1 cellular context compared by ENCODE assay signal in the genomic region with DNA sequence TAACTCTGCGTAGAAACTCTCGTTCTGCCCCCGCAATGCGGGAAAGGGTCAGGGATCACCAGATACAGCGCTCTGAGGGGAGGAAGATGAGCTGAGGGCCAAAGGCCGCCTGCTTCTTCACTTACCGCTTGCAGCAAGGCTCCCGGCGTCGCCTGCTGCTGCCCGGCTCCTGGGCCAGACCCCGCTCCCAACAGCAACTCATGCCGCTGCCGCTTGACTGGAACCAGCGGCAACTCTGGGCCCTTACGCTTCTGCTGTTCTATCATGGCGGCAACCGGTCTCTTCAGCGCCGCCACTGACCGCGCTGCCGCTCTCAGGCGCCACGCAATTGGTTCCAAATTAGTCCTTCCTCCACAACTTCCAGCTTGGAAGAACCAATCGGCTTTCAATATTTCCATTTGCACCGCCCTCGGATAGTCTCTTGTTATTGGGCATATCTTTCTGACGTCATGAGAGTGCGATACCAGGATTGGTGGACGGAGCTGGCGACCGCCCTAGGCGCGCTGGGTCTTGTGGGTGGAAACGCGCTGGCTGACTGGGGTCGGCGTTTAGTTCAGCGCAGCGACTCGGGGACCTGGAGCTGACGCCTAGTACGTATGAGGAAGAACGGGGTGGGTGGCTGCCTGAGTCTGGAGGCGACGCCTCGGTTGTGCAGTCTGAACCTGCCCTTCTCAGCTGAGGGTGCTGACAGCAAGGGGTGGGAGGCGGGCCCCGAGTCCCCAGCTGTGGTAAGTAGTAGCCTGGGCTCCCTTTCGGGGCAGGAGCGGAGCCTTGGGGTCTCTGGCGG.
TF ChIP-seq lines count a peak whose summit lies in the region.

A gene (minus strand): TSS at position 303 of the 787 bp plus-strand sequence. CDS start 37 bp downstream, at position 266.
A gene with protein sequence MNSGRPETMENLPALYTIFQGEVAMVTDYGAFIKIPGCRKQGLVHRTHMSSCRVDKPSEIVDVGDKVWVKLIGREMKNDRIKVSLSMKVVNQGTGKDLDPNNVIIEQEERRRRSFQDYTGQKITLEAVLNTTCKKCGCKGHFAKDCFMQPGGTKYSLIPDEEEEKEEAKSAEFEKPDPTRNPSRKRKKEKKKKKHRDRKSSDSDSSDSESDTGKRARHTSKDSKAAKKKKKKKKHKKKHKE (plus strand): TSS at position 547 of the 787 bp plus-strand sequence. CDS start 13,067 bp downstream, outside the sequence.

TF ChIP-seq in K562, 482 proteins besides CTCF, POLR2A, EP300 and RAD21 (continued from another document and continues in another):
- TF ChIP-seq RBM25 (IDR thresholded peaks at IDR 0.05; ENCODE audit: low read depth, low read length, severe bottlenecking) (peak; percentile 92), DDX20 (tag; IDR thresholded peaks at IDR 0.05; ENCODE audit: low read depth) (no peak), RUNX1 (IDR thresholded peaks at IDR 0.05; ENCODE audit: low read depth) (0 out of 2 replicates have a peak, but pooled peaks have one; percentile 14), ZNF586 (CRISPR knock-in tag; conservative IDR thresholded peaks at IDR 0.05) (no peak), NEUROD1 (IDR thresholded peaks at IDR 0.05; ENCODE audit: borderline replicate concordance, low read depth, low read length, partially characterized antibody) (peak; percentile 87), DIDO1 (tag; IDR thresholded peaks at IDR 0.05; ENCODE audit: low read depth) (peak; percentile 34; the same call in 1 of the 2 replicates), MTA2 (IDR thresholded peaks at IDR 0.05; ENCODE audit: low read depth) (no peak), GABPB2 (CRISPR knock-in tag; conservative IDR thresholded peaks at IDR 0.05) (0 out of 2 replicates have a peak, but pooled peaks have one; percentile 31), SRF (CRISPR knock-in tag; IDR thresholded peaks at IDR 0.05) (peak in 1 of 2 experiments; percentile 80; a peak in 1 of 4 replicates), CBX2 (IDR thresholded peaks at IDR 0.05; ENCODE audit: insufficient read depth, low read length, poor library complexity, severe bottlenecking) (no peak), ZNF445 (CRISPR knock-in tag; IDR thresholded peaks at IDR 0.05; ENCODE audit: low read depth) (no peak), ZNF57 (CRISPR knock-in tag; IDR thresholded peaks at IDR 0.05) (no peak), TRIM28 (IDR thresholded peaks at IDR 0.05) (no peak), MTA3 (IDR thresholded peaks at IDR 0.05; ENCODE audit: borderline replicate concordance) (peak; percentile 65; the same call in 1 of the 2 replicates), ZFP1 (CRISPR knock-in tag; IDR thresholded peaks at IDR 0.05) (no peak), MCM2 (IDR thresholded peaks at IDR 0.05; ENCODE audit: low read depth) (no peak), HMGN3 (IDR thresholded peaks at IDR 0.05; ENCODE audit: borderline replicate concordance, extremely low read depth, insufficient read length, low read depth, low read length) (peak; percentile 69), RBM39 (optimal IDR thresholded peaks at IDR 0.05; ENCODE audit: low read depth, low read length) (no peak), ZNF561 (CRISPR knock-in tag; conservative IDR thresholded peaks at IDR 0.05) (no peak), ZNF644 (tag; IDR thresholded peaks at IDR 0.05; ENCODE audit: low read depth) (no peak), ZNF79 (CRISPR knock-in tag; IDR thresholded peaks at IDR 0.05; ENCODE audit: low read depth) (no peak), SIX5 (IDR thresholded peaks at IDR 0.05; ENCODE audit: borderline replicate concordance in 1 of 2, insufficient read depth in 1 of 2, low read depth in 1 of 2, low read length in 2 of 2) (no peak), HDAC6 (IDR thresholded peaks at IDR 0.05; ENCODE audit: low read depth, low read length) (no peak), SP2 (IDR thresholded peaks at IDR 0.05; ENCODE audit: extremely low read depth, low read depth, low read length, poor library complexity, severe bottlenecking) (peak; percentile 57), ZNF408 (CRISPR knock-in tag; IDR thresholded peaks at IDR 0.05; ENCODE audit: low read depth) (no peak), SAFB (IDR thresholded peaks at IDR 0.05; ENCODE audit: borderline replicate concordance, low read depth, low read length) (no peak), MYC (IDR thresholded peaks at IDR 0.05; ENCODE audit: low read depth, low read length) (peak; percentile 93), MYC (CRISPR knock-in tag; IDR thresholded peaks at IDR 0.05; ENCODE audit: borderline replicate concordance, low read depth) (peak; percentile 66)
- TF ChIP-seq, protein P1, sequence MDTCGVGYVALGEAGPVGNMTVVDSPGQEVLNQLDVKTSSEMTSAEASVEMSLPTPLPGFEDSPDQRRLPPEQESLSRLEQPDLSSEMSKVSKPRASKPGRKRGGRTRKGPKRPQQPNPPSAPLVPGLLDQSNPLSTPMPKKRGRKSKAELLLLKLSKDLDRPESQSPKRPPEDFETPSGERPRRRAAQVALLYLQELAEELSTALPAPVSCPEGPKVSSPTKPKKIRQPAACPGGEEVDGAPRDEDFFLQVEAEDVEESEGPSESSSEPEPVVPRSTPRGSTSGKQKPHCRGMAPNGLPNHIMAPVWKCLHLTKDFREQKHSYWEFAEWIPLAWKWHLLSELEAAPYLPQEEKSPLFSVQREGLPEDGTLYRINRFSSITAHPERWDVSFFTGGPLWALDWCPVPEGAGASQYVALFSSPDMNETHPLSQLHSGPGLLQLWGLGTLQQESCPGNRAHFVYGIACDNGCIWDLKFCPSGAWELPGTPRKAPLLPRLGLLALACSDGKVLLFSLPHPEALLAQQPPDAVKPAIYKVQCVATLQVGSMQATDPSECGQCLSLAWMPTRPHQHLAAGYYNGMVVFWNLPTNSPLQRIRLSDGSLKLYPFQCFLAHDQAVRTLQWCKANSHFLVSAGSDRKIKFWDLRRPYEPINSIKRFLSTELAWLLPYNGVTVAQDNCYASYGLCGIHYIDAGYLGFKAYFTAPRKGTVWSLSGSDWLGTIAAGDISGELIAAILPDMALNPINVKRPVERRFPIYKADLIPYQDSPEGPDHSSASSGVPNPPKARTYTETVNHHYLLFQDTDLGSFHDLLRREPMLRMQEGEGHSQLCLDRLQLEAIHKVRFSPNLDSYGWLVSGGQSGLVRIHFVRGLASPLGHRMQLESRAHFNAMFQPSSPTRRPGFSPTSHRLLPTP (IDR thresholded peaks at IDR 0.05; ENCODE audit: borderline replicate concordance, extremely low read depth, insufficient read length): no peak
- TF ChIP-seq, protein P2, sequence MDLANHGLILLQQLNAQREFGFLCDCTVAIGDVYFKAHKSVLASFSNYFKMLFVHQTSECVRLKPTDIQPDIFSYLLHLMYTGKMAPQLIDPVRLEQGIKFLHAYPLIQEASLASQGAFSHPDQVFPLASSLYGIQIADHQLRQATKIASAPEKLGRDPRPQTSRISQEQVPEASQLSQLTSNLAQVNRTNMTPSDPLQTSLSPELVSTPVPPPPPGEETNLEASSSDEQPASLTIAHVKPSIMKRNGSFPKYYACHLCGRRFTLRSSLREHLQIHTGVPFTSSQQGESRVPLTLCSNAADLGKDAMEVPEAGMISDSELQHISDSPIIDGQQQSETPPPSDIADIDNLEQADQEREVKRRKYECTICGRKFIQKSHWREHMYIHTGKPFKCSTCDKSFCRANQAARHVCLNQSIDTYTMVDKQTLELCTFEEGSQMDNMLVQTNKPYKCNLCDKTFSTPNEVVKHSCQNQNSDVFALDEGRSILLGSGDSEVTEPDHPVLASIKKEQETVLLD (IDR thresholded peaks at IDR 0.05): no peak
- TF ChIP-seq, protein P3, sequence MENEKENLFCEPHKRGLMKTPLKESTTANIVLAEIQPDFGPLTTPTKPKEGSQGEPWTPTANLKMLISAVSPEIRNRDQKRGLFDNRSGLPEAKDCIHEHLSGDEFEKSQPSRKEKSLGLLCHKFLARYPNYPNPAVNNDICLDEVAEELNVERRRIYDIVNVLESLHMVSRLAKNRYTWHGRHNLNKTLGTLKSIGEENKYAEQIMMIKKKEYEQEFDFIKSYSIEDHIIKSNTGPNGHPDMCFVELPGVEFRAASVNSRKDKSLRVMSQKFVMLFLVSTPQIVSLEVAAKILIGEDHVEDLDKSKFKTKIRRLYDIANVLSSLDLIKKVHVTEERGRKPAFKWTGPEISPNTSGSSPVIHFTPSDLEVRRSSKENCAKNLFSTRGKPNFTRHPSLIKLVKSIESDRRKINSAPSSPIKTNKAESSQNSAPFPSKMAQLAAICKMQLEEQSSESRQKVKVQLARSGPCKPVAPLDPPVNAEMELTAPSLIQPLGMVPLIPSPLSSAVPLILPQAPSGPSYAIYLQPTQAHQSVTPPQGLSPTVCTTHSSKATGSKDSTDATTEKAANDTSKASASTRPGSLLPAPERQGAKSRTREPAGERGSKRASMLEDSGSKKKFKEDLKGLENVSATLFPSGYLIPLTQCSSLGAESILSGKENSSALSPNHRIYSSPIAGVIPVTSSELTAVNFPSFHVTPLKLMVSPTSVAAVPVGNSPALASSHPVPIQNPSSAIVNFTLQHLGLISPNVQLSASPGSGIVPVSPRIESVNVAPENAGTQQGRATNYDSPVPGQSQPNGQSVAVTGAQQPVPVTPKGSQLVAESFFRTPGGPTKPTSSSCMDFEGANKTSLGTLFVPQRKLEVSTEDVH (IDR thresholded peaks at IDR 0.05; ENCODE audit: low read depth, partially characterized antibody): peak; percentile 10
- TF ChIP-seq, protein P4, sequence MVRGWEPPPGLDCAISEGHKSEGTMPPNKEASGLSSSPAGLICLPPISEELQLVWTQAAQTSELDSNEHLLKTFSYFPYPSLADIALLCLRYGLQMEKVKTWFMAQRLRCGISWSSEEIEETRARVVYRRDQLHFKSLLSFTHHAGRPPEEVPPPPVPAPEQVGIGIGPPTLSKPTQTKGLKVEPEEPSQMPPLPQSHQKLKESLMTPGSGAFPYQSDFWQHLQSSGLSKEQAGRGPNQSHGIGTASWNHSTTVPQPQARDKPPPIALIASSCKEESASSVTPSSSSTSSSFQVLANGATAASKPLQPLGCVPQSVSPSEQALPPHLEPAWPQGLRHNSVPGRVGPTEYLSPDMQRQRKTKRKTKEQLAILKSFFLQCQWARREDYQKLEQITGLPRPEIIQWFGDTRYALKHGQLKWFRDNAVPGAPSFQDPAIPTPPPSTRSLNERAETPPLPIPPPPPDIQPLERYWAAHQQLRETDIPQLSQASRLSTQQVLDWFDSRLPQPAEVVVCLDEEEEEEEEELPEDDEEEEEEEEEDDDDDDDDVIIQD (CRISPR knock-in tag; IDR thresholded peaks at IDR 0.05): no peak
- TF ChIP-seq, protein P5, sequence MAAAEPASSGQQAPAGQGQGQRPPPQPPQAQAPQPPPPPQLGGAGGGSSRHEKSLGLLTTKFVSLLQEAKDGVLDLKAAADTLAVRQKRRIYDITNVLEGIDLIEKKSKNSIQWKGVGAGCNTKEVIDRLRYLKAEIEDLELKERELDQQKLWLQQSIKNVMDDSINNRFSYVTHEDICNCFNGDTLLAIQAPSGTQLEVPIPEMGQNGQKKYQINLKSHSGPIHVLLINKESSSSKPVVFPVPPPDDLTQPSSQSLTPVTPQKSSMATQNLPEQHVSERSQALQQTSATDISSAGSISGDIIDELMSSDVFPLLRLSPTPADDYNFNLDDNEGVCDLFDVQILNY (CRISPR knock-in tag; IDR thresholded peaks at IDR 0.05): no peak
- TF ChIP-seq, protein P6, sequence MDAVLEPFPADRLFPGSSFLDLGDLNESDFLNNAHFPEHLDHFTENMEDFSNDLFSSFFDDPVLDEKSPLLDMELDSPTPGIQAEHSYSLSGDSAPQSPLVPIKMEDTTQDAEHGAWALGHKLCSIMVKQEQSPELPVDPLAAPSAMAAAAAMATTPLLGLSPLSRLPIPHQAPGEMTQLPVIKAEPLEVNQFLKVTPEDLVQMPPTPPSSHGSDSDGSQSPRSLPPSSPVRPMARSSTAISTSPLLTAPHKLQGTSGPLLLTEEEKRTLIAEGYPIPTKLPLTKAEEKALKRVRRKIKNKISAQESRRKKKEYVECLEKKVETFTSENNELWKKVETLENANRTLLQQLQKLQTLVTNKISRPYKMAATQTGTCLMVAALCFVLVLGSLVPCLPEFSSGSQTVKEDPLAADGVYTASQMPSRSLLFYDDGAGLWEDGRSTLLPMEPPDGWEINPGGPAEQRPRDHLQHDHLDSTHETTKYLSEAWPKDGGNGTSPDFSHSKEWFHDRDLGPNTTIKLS (IDR thresholded peaks at IDR 0.05; ENCODE audit: borderline replicate concordance, low read depth): no peak; the same call in none of the 2 replicates
- TF ChIP-seq, protein P7, sequence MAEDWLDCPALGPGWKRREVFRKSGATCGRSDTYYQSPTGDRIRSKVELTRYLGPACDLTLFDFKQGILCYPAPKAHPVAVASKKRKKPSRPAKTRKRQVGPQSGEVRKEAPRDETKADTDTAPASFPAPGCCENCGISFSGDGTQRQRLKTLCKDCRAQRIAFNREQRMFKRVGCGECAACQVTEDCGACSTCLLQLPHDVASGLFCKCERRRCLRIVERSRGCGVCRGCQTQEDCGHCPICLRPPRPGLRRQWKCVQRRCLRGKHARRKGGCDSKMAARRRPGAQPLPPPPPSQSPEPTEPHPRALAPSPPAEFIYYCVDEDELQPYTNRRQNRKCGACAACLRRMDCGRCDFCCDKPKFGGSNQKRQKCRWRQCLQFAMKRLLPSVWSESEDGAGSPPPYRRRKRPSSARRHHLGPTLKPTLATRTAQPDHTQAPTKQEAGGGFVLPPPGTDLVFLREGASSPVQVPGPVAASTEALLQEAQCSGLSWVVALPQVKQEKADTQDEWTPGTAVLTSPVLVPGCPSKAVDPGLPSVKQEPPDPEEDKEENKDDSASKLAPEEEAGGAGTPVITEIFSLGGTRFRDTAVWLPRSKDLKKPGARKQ (CRISPR knock-in tag; IDR thresholded peaks at IDR 0.05): no peak
- TF ChIP-seq, protein P8, sequence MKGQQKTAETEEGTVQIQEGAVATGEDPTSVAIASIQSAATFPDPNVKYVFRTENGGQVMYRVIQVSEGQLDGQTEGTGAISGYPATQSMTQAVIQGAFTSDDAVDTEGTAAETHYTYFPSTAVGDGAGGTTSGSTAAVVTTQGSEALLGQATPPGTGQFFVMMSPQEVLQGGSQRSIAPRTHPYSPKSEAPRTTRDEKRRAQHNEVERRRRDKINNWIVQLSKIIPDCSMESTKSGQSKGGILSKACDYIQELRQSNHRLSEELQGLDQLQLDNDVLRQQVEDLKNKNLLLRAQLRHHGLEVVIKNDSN (CRISPR knock-in tag; IDR thresholded peaks at IDR 0.05): no peak
- TF ChIP-seq, protein P9, sequence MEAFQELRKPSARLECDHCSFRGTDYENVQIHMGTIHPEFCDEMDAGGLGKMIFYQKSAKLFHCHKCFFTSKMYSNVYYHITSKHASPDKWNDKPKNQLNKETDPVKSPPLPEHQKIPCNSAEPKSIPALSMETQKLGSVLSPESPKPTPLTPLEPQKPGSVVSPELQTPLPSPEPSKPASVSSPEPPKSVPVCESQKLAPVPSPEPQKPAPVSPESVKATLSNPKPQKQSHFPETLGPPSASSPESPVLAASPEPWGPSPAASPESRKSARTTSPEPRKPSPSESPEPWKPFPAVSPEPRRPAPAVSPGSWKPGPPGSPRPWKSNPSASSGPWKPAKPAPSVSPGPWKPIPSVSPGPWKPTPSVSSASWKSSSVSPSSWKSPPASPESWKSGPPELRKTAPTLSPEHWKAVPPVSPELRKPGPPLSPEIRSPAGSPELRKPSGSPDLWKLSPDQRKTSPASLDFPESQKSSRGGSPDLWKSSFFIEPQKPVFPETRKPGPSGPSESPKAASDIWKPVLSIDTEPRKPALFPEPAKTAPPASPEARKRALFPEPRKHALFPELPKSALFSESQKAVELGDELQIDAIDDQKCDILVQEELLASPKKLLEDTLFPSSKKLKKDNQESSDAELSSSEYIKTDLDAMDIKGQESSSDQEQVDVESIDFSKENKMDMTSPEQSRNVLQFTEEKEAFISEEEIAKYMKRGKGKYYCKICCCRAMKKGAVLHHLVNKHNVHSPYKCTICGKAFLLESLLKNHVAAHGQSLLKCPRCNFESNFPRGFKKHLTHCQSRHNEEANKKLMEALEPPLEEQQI (IDR thresholded peaks at IDR 0.05): no peak
- TF ChIP-seq, protein P10, sequence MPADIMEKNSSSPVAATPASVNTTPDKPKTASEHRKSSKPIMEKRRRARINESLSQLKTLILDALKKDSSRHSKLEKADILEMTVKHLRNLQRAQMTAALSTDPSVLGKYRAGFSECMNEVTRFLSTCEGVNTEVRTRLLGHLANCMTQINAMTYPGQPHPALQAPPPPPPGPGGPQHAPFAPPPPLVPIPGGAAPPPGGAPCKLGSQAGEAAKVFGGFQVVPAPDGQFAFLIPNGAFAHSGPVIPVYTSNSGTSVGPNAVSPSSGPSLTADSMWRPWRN (IDR thresholded peaks at IDR 0.05; ENCODE audit: low read depth): no peak
